ENCODE assay signal across 15 cellular contexts in genomic region chr9:94859226-94859625, GRCh38.
"Had no signal": no experiment of that assay in that cellular context is flagged by ENCODE, and none has a peak within 500 bp of the region (broad histone marks: within the 10 kb centered on the region; RNA-seq: fewer than 3 reads in every experiment).

No MANE protein-coding gene starts in this region.

- H3K4me3 Mint-ChIP-seq: activated B cell treated with CpG ODN at 0.5 μM for 24 hours; activated CD4-positive, alpha-beta memory T cell treated with anti-CD3 and anti-CD28 coated beads for 36 hours; activated naive CD8-positive, alpha-beta T cell treated with anti-CD3 and anti-CD28 coated beads, Interleukin-2, amount 10 ng/mL, durations not matched to agents 7 days and 5 days; activated T-helper 1 cell treated with anti-CD3 and anti-CD28 coated beads, Interleukin-12 subunit alpha, Interleukin-12 subunit beta, Interleukin-2, Interleukin-4 antibody, amounts not matched to agents 30 ng/mL and 10 ng/mL and 1 ng/mL, durations not matched to agents 14 hours and 24 hours and 36 hours; brain had no signal

- ATAC-seq: foreskin keratinocyte, left lung, pancreas, sciatic nerve had no signal

- H3K27ac Mint-ChIP-seq: activated CD4-positive, alpha-beta memory T cell treated with anti-CD3 and anti-CD28 coated beads for 36 hours had no signal

- H3K27me3 ChIP-seq: dorsolateral prefrontal cortex, foreskin keratinocyte, left lung, pancreas, tibial artery had no signal

- DNase-seq: activated B cell treated with CpG ODN at 0.5 μM for 24 hours; activated CD4-positive, alpha-beta memory T cell treated with anti-CD3 and anti-CD28 coated beads for 36 hours; activated CD4-positive, alpha-beta T cell treated with anti-CD3 and anti-CD28 coated beads for 4 hours; activated naive CD8-positive, alpha-beta T cell treated with anti-CD3 and anti-CD28 coated beads, Interleukin-2, amount 10 ng/mL, durations not matched to agents 7 days and 5 days; activated T-cell treated with anti-CD3 and anti-CD28 coated beads for 4 hours; caudate nucleus; dorsolateral prefrontal cortex; foreskin keratinocyte; left lung; pancreas; stimulated activated naive CD4-positive, alpha-beta T cell treated with Interleukin-2 at 50 U/mL for 16 hours; tibial artery had no signal

- H3K9me3 Mint-ChIP-seq: activated naive CD8-positive, alpha-beta T cell treated with anti-CD3 and anti-CD28 coated beads, Interleukin-2, amount 10 ng/mL, durations not matched to agents 7 days and 5 days; activated T-helper 1 cell treated with anti-CD3 and anti-CD28 coated beads, Interleukin-12 subunit alpha, Interleukin-12 subunit beta, Interleukin-2, Interleukin-4 antibody, amounts not matched to agents 30 ng/mL and 10 ng/mL and 1 ng/mL, durations not matched to agents 14 hours and 24 hours and 36 hours had no signal

- H3K9me3 ChIP-seq: left lung, pancreas, tibial artery had no signal

- H3K4me1 ChIP-seq: foreskin keratinocyte, pancreas had no signal

- H3K4me3 ChIP-seq: dorsolateral prefrontal cortex, left lung, pancreas, tibial artery had no signal

- H3K36me3 ChIP-seq: left lung, pancreas, tibial artery had no signal

- H3K27me3 Mint-ChIP-seq: activated B cell treated with CpG ODN at 0.5 μM for 24 hours; activated CD4-positive, alpha-beta memory T cell treated with anti-CD3 and anti-CD28 coated beads for 36 hours; brain had no signal

- H3K27ac ChIP-seq: foreskin keratinocyte, left lung, pancreas, tibial artery had no signal
